Comparison of ENCODE assay signal across 16 cellular contexts in genomic region chr9:116592926-116593325, GRCh38.
DNase-seq lines count a peak whose midpoint lies in the region; ATAC-seq and TF ChIP-seq lines count a peak whose summit lies in the region.
"Had no signal": no experiment of that assay in that cellular context is flagged by ENCODE, and none has a peak within 500 bp of the region (broad histone marks: within the 10 kb centered on the region; RNA-seq: fewer than 3 reads in every experiment).

No MANE protein-coding gene starts in this region.

- no peaks in the 10 kb centered on the region for H3K27me3 ChIP-seq in esophagus muscularis mucosa
- H3K27me3 ChIP-seq: MG63 had no signal

- DNase-seq in HCEC 1CT (peak; percentile 17), epithelial cell of esophagus (ENCODE audit: low read depth) (peak; percentile 41), foreskin melanocyte (peak; percentile 63), anterior cingulate cortex (lab: John Stamatoyannopoulos, UW) (no peak), esophagus muscularis mucosa (ENCODE audit: extremely low spot score) (no peak)
- DNase-seq: ACHN; CD8-positive, alpha-beta T cell; DMS79 treated with DMSO at 0.1 percent for 48 hours; MG63; NCI-H1092; NCI-H2081 treated with DMSO at 0.1 percent for 48 hours; NCI-H69; NK-92 treated with Interleukin-12 subunit alpha and Interleukin-12 subunit beta, amount 100 ng/mL, for 24 hours; SIG-M5 had no signal

- intact Hi-C loops in esophagus muscularis mucosa (cut with DNase I): no loop called here

- TF ChIP-seq CTCF in epithelial cell of esophagus (IDR thresholded peaks at IDR 0.05; ENCODE audit: insufficient read depth, low read depth, low read length, missing control alignments) (no peak), esophagus muscularis mucosa (IDR thresholded peaks at IDR 0.05) (no peak)

- no peak overlapping the region for H3K27ac ChIP-seq in esophagus muscularis mucosa (replicated peaks in 1 of 4)

- H3K36me3 ChIP-seq in esophagus muscularis mucosa: no peaks in the 10 kb centered on the region
- H3K36me3 ChIP-seq: MG63 had no signal

- ATAC-seq in HG02938 (IDR thresholded peaks at IDR 0.05; ENCODE audit: unreplicated experiment): no peak
- no peak for ATAC-seq in HG03095 (IDR thresholded peaks at IDR 0.05; ENCODE audit: unreplicated experiment)
- ATAC-seq: CD8-positive, alpha-beta T cell had no signal

- WGBS in esophagus muscularis mucosa: 58% methylated on average over 3 of the region's 3 CpGs

- no peak overlapping the region for H3K4me3 ChIP-seq in epithelial cell of esophagus (ENCODE audit: low read length)
- no peak overlapping the region for H3K4me3 ChIP-seq in esophagus muscularis mucosa
- H3K4me3 ChIP-seq: MG63 had no signal

- no peak for TF ChIP-seq EP300 in esophagus muscularis mucosa (IDR thresholded peaks at IDR 0.05)

- no peak for TF ChIP-seq POLR2A in esophagus muscularis mucosa (IDR thresholded peaks at IDR 0.05; ENCODE audit: low read depth)

- peaks cover 0 to 12% (median 5%) of the 10 kb centered on the region in 4 donors for H3K4me1 ChIP-seq in esophagus muscularis mucosa

- peaks cover 0 to 10% (median 7%) of the 10 kb centered on the region in 4 donors for H3K9me3 ChIP-seq in esophagus muscularis mucosa

Comparison
In these comparisons a context has a peak if more than half of its experiments do, and no peak if none do; other contexts are left out.
1. DNase-seq: peak in HCEC 1CT (single experiment), epithelial cell of esophagus (single experiment) and foreskin melanocyte (single experiment); none in anterior cingulate cortex (0 of 58) and esophagus muscularis mucosa (single experiment).